In the genomic region with DNA sequence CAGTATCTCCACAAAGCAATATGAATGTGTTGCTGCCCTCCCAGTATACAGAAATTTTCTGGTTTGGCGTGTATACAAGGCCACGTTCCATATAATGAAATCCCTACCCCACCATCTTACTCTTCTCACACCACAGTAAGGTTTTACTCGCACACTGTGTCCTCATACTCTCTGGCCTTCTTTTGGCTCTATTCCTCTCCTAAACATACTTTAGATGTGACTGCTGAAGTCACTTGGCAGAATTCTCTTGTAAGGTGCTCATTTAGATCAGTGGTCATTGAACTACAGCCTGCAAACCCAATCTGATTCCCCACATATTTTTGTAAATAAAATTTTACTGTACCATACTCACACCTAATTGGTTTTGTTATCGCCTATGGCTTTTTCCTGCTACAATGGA, we compare ENCODE assay signal across 13 cellular contexts.
"Had no signal": no experiment of that assay in that cellular context is flagged by ENCODE, and none has a peak within 500 bp of the region (broad histone marks: within the 10 kb centered on the region; RNA-seq: fewer than 3 reads in every experiment).

No MANE protein-coding gene starts in this region.

- H3K36me3 ChIP-seq: heart left ventricle, right atrium auricular region, sigmoid colon had no signal

- H3K27me3 Mint-ChIP-seq: naive thymus-derived CD4-positive, alpha-beta T cell; type B pancreatic cell had no signal

- H3K4me1 ChIP-seq: heart left ventricle, right atrium auricular region had no signal

- DNase-seq: cortex of kidney; dorsolateral prefrontal cortex; effector memory CD4-positive, alpha-beta T cell; heart left ventricle; hypothalamus; kidney glomerular epithelial cell; naive thymus-derived CD4-positive, alpha-beta T cell; sigmoid colon; stimulated activated CD4-positive, alpha-beta T cell treated with anti-CD3 and anti-CD28 coated beads, Interleukin-2, amount 100 ng/mL, for 48 hours; stimulated activated naive CD4-positive, alpha-beta T cell treated with Interleukin-2 at 50 U/mL for 16 hours had no signal

- ATAC-seq: esophagus mucosa; heart left ventricle; naive thymus-derived CD4-positive, alpha-beta T cell had no signal

- H3K27me3 ChIP-seq: dorsolateral prefrontal cortex, heart left ventricle, right atrium auricular region, sigmoid colon had no signal

- H3K4me3 Mint-ChIP-seq: naive thymus-derived CD4-positive, alpha-beta T cell; type B pancreatic cell had no signal

- H3K4me3 ChIP-seq: dorsolateral prefrontal cortex, heart left ventricle, right atrium auricular region, sigmoid colon had no signal

- H3K27ac ChIP-seq: dorsolateral prefrontal cortex, heart left ventricle, right atrium auricular region, sigmoid colon had no signal

- H3K9me3 ChIP-seq: heart left ventricle, right atrium auricular region, sigmoid colon had no signal

- H3K27ac Mint-ChIP-seq: naive thymus-derived CD4-positive, alpha-beta T cell; type B pancreatic cell had no signal

- H3K4me1 Mint-ChIP-seq: naive thymus-derived CD4-positive, alpha-beta T cell had no signal

- H3K36me3 Mint-ChIP-seq: naive thymus-derived CD4-positive, alpha-beta T cell; type B pancreatic cell had no signal
